28 cellular contexts compared by ENCODE assay signal in the genomic region with DNA sequence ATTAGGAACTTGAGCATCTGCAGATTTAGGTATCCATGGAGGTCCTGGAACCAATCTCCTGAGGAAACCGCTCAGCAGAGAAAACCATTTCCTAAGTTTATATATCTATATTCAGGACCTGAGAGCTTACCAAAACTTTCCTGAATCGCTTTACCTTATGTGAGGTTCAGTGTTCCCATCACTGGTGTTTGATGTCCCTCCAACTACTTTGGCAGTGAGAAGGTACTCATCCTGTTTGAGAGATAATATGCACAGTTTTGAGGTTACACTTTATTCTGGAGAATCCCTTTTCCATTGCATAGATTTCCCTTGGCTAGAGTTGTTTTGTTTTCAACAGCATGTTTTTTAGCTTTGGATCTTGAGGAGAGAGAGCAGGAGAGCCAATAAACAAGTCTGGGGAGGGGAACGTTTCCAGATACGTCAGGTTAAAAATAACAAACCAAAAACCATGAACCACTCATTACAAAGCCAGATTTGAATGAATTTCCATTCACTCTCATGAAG. TPM values are rescaled to one million over a fixed set of nuclear protein-coding genes. Genes with fewer than 3 reads are reported as not detected.
DNase-seq lines count a peak whose midpoint lies in the region; TF ChIP-seq lines count a peak whose summit lies in the region.
"Had no signal": no experiment of that assay in that cellular context is flagged by ENCODE, and none has a peak within 500 bp of the region (broad histone marks: within the 10 kb centered on the region; RNA-seq: fewer than 3 reads in every experiment).

No MANE protein-coding gene starts in this region.

- H3K27me3 ChIP-seq in breast epithelium (no peaks in the 10 kb centered on the region), thyroid gland (no peaks in the 10 kb centered on the region)
- H3K27me3 ChIP-seq: BLaER1, colonic mucosa, foreskin keratinocyte, hepatocyte, neutrophil, sigmoid colon, testis had no signal

- no peaks in the 10 kb centered on the region for H3K36me3 Mint-ChIP-seq in MCF 10A (ENCODE audit: insufficient read depth, unreplicated experiment)
- peaks cover 5% of the 10 kb centered on the region for H3K36me3 Mint-ChIP-seq in IgD-negative memory B cell

- no peaks in the 10 kb centered on the region for H3K36me3 ChIP-seq in breast epithelium
- H3K36me3 ChIP-seq in thyroid gland: no peaks in the 10 kb centered on the region
- H3K36me3 ChIP-seq: BLaER1, colonic mucosa, HAP-1, neutrophil, sigmoid colon had no signal

- H3K27ac Mint-ChIP-seq in MCF 10A (ENCODE audit: low read depth, unreplicated experiment): no peak overlapping the region
- H3K27ac Mint-ChIP-seq in IgD-negative memory B cell: peak overlapping the region in 2 of 3 donors; percentile 14 to 81

- H3K9me3 Mint-ChIP-seq in MCF 10A (ENCODE audit: unreplicated experiment): no peaks in the 10 kb centered on the region
- no peaks in the 10 kb centered on the region for H3K9me3 Mint-ChIP-seq in IgD-negative memory B cell
- H3K9me3 Mint-ChIP-seq: stimulated activated memory B cell treated with anti-CD40 and anti-IgM and Interleukin-4, amounts not matched to agents 10 μg/mL and 1 μg/mL and 100 μg/mL, for 72 hours had no signal

- H3K9me3 ChIP-seq in breast epithelium (no peaks in the 10 kb centered on the region), thyroid gland (no peaks in the 10 kb centered on the region)
- H3K9me3 ChIP-seq: BLaER1, colonic mucosa, HAP-1, neutrophil, sigmoid colon, testis had no signal

- WGBS in thyroid gland, 2 donors: 46 to 50% methylated on average over 4 of the region's 4 CpGs

- TF ChIP-seq POLR2A in breast epithelium (IDR thresholded peaks at IDR 0.05) (no peak), thyroid gland (IDR thresholded peaks at IDR 0.05) (no peak)

- peak overlapping the region; percentile 14 to 15 for H3K27ac ChIP-seq in breast epithelium
- H3K27ac ChIP-seq in thyroid gland: peak overlapping the region; percentile 33 to 87 (median 60)
- H3K27ac ChIP-seq: BLaER1, colonic mucosa, foreskin keratinocyte, neutrophil, testis had no signal

- H3K27me3 Mint-ChIP-seq in MCF 10A (ENCODE audit: insufficient read depth, unreplicated experiment) (no peaks in the 10 kb centered on the region), IgD-negative memory B cell (no peaks in the 10 kb centered on the region)
- H3K27me3 Mint-ChIP-seq: activated CD4-positive, alpha-beta T cell treated with anti-CD3 and anti-CD28 coated beads, Interleukin-2, amount 10 ng/mL, durations not matched to agents 7 days and 5 days; stimulated activated memory B cell treated with anti-CD40 and anti-IgM and Interleukin-4, amounts not matched to agents 10 μg/mL and 1 μg/mL and 100 μg/mL, for 72 hours had no signal

- TF ChIP-seq CTCF in breast epithelium (IDR thresholded peaks at IDR 0.05): no peak
- TF ChIP-seq CTCF in MCF 10A (IDR thresholded peaks at IDR 0.05; ENCODE audit: unreplicated experiment): no peak
- no peak for TF ChIP-seq CTCF in thyroid gland (IDR thresholded peaks at IDR 0.05)

- H3K4me1 ChIP-seq in breast epithelium (no peaks in the 10 kb centered on the region), thyroid gland (peaks cover 27 to 31% of the 10 kb centered on the region in 2 donors)
- H3K4me1 ChIP-seq: BLaER1, colonic mucosa, HAP-1, testis had no signal

- no peak for DNase-seq in breast epithelium (ENCODE audit: low spot score in 2 of 2)
- DNase-seq in MCF 10A (ENCODE audit: unreplicated experiment): no peak
- peak; percentile 35 for DNase-seq in astrocyte of the hippocampus (ENCODE audit: low read depth, low spot score)
- no peak for DNase-seq in thyroid gland
- no peak for DNase-seq in LoVo (ENCODE audit: low spot score)
- no peak for DNase-seq in T1000 (lab: John Stamatoyannopoulos, UW)
- DNase-seq: activated CD4-positive, alpha-beta T cell treated with anti-CD3 and anti-CD28 coated beads, Interleukin-2, amount 10 ng/mL, durations not matched to agents 7 days and 5 days; activated CD8-positive, alpha-beta memory T cell treated with anti-CD3 and anti-CD28 coated beads, Interleukin-2, amount 50 U/mL, for 4 hours; activated effector memory CD4-positive, alpha-beta T cell treated with anti-CD3 and anti-CD28 coated beads, Interleukin-2, amount 50 U/mL, for 16 hours; amygdala; colonic mucosa; effector CD8-positive, alpha-beta T cell; foreskin keratinocyte; NCI-H1048; NCI-H187; NCI-H2171 treated with DMSO at 0.1 percent for 48 hours; NCI-H526; NK-92 treated with Interleukin-12 subunit alpha and Interleukin-12 subunit beta, amount 100 ng/mL, for 24 hours; PC-3; sigmoid colon; stimulated activated CD4-positive, alpha-beta T cell treated with anti-CD3 and anti-CD28 coated beads, Interleukin-4, amount 100 ng/mL, for 4 hours; testis had no signal

- peaks cover 13% of the 10 kb centered on the region for H3K4me1 Mint-ChIP-seq in MCF 10A (ENCODE audit: insufficient read depth, unreplicated experiment)
- peaks cover 26% of the 10 kb centered on the region in 3 donors for H3K4me1 Mint-ChIP-seq in IgD-negative memory B cell

- no TSS peak for BruUV-seq in MCF 10A (replicated peaks; lab: Mats Ljungman, UMichigan)

- POLR2A ChIA-PET in MCF 10A (lab: Yijun Ruan, JAX): no interaction called here

- H3K4me3 Mint-ChIP-seq in MCF 10A (ENCODE audit: unreplicated experiment): no peak overlapping the region
- H3K4me3 Mint-ChIP-seq in IgD-negative memory B cell: no peak overlapping the region
- H3K4me3 Mint-ChIP-seq: activated CD4-positive, alpha-beta T cell treated with anti-CD3 and anti-CD28 coated beads, Interleukin-2, amount 10 ng/mL, durations not matched to agents 7 days and 5 days; stimulated activated memory B cell treated with anti-CD40 and anti-IgM and Interleukin-4, amounts not matched to agents 10 μg/mL and 1 μg/mL and 100 μg/mL, for 72 hours had no signal

- intact Hi-C loops in breast epithelium (cut with DNase I; ENCODE audit: low total_unique reads): no loop called here
- intact Hi-C loops in MCF 10A (cut with micrococcal nuclease): no loop called here
- intact Hi-C loops in thyroid gland (cut with DNase I): no loop called here

- CTCF ChIA-PET in MCF 10A (lab: Yijun Ruan, JAX): interaction anchor here (1.0 kb wide), 1 partner anchor 16 kb away, joined by 3 read pairs; no protein-coding TSS in a partner anchor

- H3K4me3 ChIP-seq in breast epithelium (no peak overlapping the region), thyroid gland (replicated peaks in 1 of 3) (no peak overlapping the region)
- H3K4me3 ChIP-seq: BLaER1, colonic mucosa, HAP-1, hepatocyte, sigmoid colon, testis had no signal

RNA-seq across cellular contexts. Expression of gene CD200, which starts 33.5 kb away (rescaled TPM):
- total RNA-seq in breast epithelium: 10 to 100 TPM in 2 of 3 donors, 1 to 10 TPM in 1; 4.8 to 20.8 (median 17.0) TPM
- 0.44 TPM in 1 of 2 replicates, not detected in the other for total RNA-seq in MCF 10A (2022)
- polyA plus RNA-seq in IgD-negative memory B cell: 40.9 TPM
- total RNA-seq in thyroid gland: 10 to 100 TPM; 13.2 to 18.7 (median 15.8) TPM
- total RNA-seq: PC-3 had no signal
